23 cellular contexts compared by ENCODE assay signal in genomic region chr1:63407002-63407401, GRCh38.
"Had no signal": no experiment of that assay in that cellular context is flagged by ENCODE, and none has a peak within 500 bp of the region (broad histone marks: within the 10 kb centered on the region; RNA-seq: fewer than 3 reads in every experiment).

No MANE protein-coding gene starts in this region.

- H3K9me3 ChIP-seq: ascending aorta, prostate gland, tibial artery had no signal

- FAIRE-seq: urothelium cell line had no signal

- H3K4me2 ChIP-seq: hepatocyte had no signal

- DNase-seq: activated CD4-positive, alpha-beta T cell treated with anti-CD3 and anti-CD28 coated beads, Interleukin-2, amount 50 U/mL, for 1 hour; activated CD8-positive, alpha-beta T cell treated with anti-CD3 and anti-CD28 coated beads, Interleukin-2, amount 10 ng/mL, durations not matched to agents 7 days and 5 days; activated gamma-delta T cell treated with Interleukin-2 at 50 U/mL for 16 hours; brain microvascular endothelial cell; foreskin melanocyte; immature natural killer cell; kidney glomerular epithelial cell; left ventricle myocardium superior; stimulated activated CD4-positive, alpha-beta T cell treated with anti-CD3 and anti-CD28 coated beads, Interleukin-1b, Interleukin-23, amount 100 ng/mL, for 48 hours; substantia nigra; tibial artery had no signal

- H3K27me3 Mint-ChIP-seq: activated naive CD4-positive, alpha-beta T cell treated with anti-CD3 and anti-CD28 coated beads, Interleukin-2, amount 50 U/mL, for 24 hours; central memory CD8-positive, alpha-beta T cell; natural killer cell treated with Interleukin-12 subunit alpha and Interleukin-12 subunit beta and Interleukin-15 and Interleukin-18, amount 100 ng/mL, for 72 hours; stimulated activated naive CD8-positive, alpha-beta T cell treated with anti-CD3 and anti-CD28 coated beads, Interleukin-15, Interleukin-2, amounts not matched to agents 100 ng/mL and 50 ng/mL, for 24 hours had no signal

- H3K27me3 ChIP-seq: ascending aorta, brain microvascular endothelial cell, hepatocyte, tibial artery had no signal

- H3K4me3 ChIP-seq: ascending aorta, coronary artery, hepatocyte, prostate gland, tibial artery had no signal

- H3K27ac Mint-ChIP-seq: activated CD8-positive, alpha-beta T cell treated with anti-CD3 and anti-CD28 coated beads, Interleukin-2, amount 10 ng/mL, durations not matched to agents 7 days and 5 days; activated naive CD4-positive, alpha-beta T cell treated with anti-CD3 and anti-CD28 coated beads, Interleukin-2, amount 50 U/mL, for 24 hours; activated T-helper 1 cell treated with anti-CD3 and anti-CD28 coated beads, Interleukin-12 subunit alpha, Interleukin-12 subunit beta, Interleukin-2, Interleukin-4 antibody, amounts not matched to agents 30 ng/mL and 10 ng/mL and 1 ng/mL, durations not matched to agents 14 hours and 24 hours and 36 hours; immature natural killer cell; natural killer cell treated with Interleukin-12 subunit alpha and Interleukin-12 subunit beta and Interleukin-15 and Interleukin-18, amount 100 ng/mL, for 72 hours; stimulated activated naive CD8-positive, alpha-beta T cell treated with anti-CD3 and anti-CD28 coated beads, Interleukin-15, Interleukin-2, amounts not matched to agents 100 ng/mL and 50 ng/mL, for 24 hours; T-helper 1 cell treated with Interleukin-12 subunit alpha and Interleukin-12 subunit beta and Interleukin-4 antibody, amounts not matched to agents 30 μg/mL and 1 μg/mL, for 36 hours had no signal

- H3K4me1 Mint-ChIP-seq: activated naive CD4-positive, alpha-beta T cell treated with anti-CD3 and anti-CD28 coated beads, Interleukin-2, amount 50 U/mL, for 24 hours; central memory CD8-positive, alpha-beta T cell; immature natural killer cell had no signal

- ATAC-seq: activated CD4-positive, CD25-positive, alpha-beta regulatory T cell treated with anti-CD3 and anti-CD28 coated beads, Interleukin-2, amount 50 U/mL, for 24 hours; activated CD8-positive, alpha-beta T cell treated with anti-CD3 and anti-CD28 coated beads, Interleukin-2, amount 10 ng/mL, durations not matched to agents 7 days and 5 days; left ventricle myocardium superior; natural killer cell treated with Interleukin-12 subunit alpha and Interleukin-12 subunit beta and Interleukin-15 and Interleukin-18, amount 100 ng/mL, for 72 hours had no signal

- H3K4me1 ChIP-seq: ascending aorta, prostate gland, tibial artery had no signal

- H3K27ac ChIP-seq: ascending aorta, brain microvascular endothelial cell, coronary artery, hepatocyte, prostate gland, tibial artery had no signal

- H3K36me3 ChIP-seq: brain microvascular endothelial cell, prostate gland had no signal

- H3K4me3 Mint-ChIP-seq: activated CD8-positive, alpha-beta T cell treated with anti-CD3 and anti-CD28 coated beads, Interleukin-2, amount 10 ng/mL, durations not matched to agents 7 days and 5 days; activated naive CD4-positive, alpha-beta T cell treated with anti-CD3 and anti-CD28 coated beads, Interleukin-2, amount 50 U/mL, for 24 hours; activated T-helper 1 cell treated with anti-CD3 and anti-CD28 coated beads, Interleukin-12 subunit alpha, Interleukin-12 subunit beta, Interleukin-2, Interleukin-4 antibody, amounts not matched to agents 30 ng/mL and 10 ng/mL and 1 ng/mL, durations not matched to agents 14 hours and 24 hours and 36 hours; central memory CD8-positive, alpha-beta T cell; immature natural killer cell; natural killer cell treated with Interleukin-12 subunit alpha and Interleukin-12 subunit beta and Interleukin-15 and Interleukin-18, amount 100 ng/mL, for 72 hours; stimulated activated naive CD8-positive, alpha-beta T cell treated with anti-CD3 and anti-CD28 coated beads, Interleukin-15, Interleukin-2, amounts not matched to agents 100 ng/mL and 50 ng/mL, for 24 hours; T-helper 1 cell treated with Interleukin-12 subunit alpha and Interleukin-12 subunit beta and Interleukin-4 antibody, amounts not matched to agents 30 μg/mL and 1 μg/mL, for 36 hours had no signal

- H3K9me3 Mint-ChIP-seq: activated naive CD4-positive, alpha-beta T cell treated with anti-CD3 and anti-CD28 coated beads, Interleukin-2, amount 50 U/mL, for 24 hours; activated T-helper 1 cell treated with anti-CD3 and anti-CD28 coated beads, Interleukin-12 subunit alpha, Interleukin-12 subunit beta, Interleukin-2, Interleukin-4 antibody, amounts not matched to agents 30 ng/mL and 10 ng/mL and 1 ng/mL, durations not matched to agents 14 hours and 24 hours and 36 hours; central memory CD8-positive, alpha-beta T cell; immature natural killer cell; natural killer cell treated with Interleukin-12 subunit alpha and Interleukin-12 subunit beta and Interleukin-15 and Interleukin-18, amount 100 ng/mL, for 72 hours; stimulated activated naive CD8-positive, alpha-beta T cell treated with anti-CD3 and anti-CD28 coated beads, Interleukin-15, Interleukin-2, amounts not matched to agents 100 ng/mL and 50 ng/mL, for 24 hours; T-helper 1 cell treated with Interleukin-12 subunit alpha and Interleukin-12 subunit beta and Interleukin-4 antibody, amounts not matched to agents 30 μg/mL and 1 μg/mL, for 36 hours had no signal
